8 cellular contexts compared by ENCODE assay signal in the genomic region with DNA sequence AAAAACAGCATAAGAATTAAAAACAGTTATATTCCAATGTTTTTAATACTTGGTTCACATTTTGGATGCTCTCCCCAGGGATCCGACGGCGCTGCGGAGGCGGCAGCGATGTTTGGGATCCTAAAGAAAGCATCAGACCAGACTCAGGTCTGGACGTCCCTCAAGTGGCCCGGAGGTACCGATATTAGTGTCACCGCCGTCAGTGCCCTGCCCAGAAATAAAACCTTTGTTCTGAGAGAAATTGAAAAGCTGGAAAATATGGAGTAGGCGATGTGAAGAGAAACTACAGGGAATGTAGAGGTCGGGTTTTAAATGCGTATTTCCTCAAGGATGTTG. TPM values are rescaled to one million over a fixed set of nuclear protein-coding genes. Genes with fewer than 3 reads are reported as not detected.
DNase-seq lines count a peak whose midpoint lies in the region; ATAC-seq and TF ChIP-seq lines count a peak whose summit lies in the region.

No MANE protein-coding gene starts in this region.

- peak overlapping the region; percentile 50 for H3K27ac Mint-ChIP-seq in activated CD4-positive, alpha-beta T cell treated with anti-CD3 and anti-CD28 coated beads, Interleukin-2, amount 10 ng/mL, durations not matched to agents 7 days and 5 days

- H3K9me3 Mint-ChIP-seq in activated CD4-positive, alpha-beta T cell treated with anti-CD3 and anti-CD28 coated beads, Interleukin-2, amount 10 ng/mL, durations not matched to agents 7 days and 5 days: no peaks in the 10 kb centered on the region

- no peaks in the 10 kb centered on the region for H3K36me3 Mint-ChIP-seq in activated CD4-positive, alpha-beta T cell treated with anti-CD3 and anti-CD28 coated beads, Interleukin-2, amount 10 ng/mL, durations not matched to agents 7 days and 5 days (ENCODE audit: low read depth)

- H3K4me3 ChIP-seq in kidney epithelial cell (ENCODE audit: low read depth, low read length): peak overlapping the region; percentile 57

- H3K4me3 Mint-ChIP-seq in activated CD4-positive, alpha-beta T cell treated with anti-CD3 and anti-CD28 coated beads, Interleukin-2, amount 10 ng/mL, durations not matched to agents 7 days and 5 days: peak overlapping the region; percentile 72

- H3K27ac ChIP-seq in angular gyrus (ENCODE audit: low read depth, low read length) (peak overlapping the region; percentile 38), substantia nigra (ENCODE audit: low read depth, low read length, poor library complexity, severe bottlenecking) (peak overlapping the region; percentile 40)

- no peak for DNase-seq in activated CD4-positive, alpha-beta T cell treated with anti-CD3 and anti-CD28 coated beads, Interleukin-2, amount 10 ng/mL, durations not matched to agents 7 days and 5 days
- no peak for DNase-seq in activated CD4-positive, alpha-beta T cell treated with anti-CD3 and anti-CD28 coated beads for 1 hour
- no peak for DNase-seq in kidney epithelial cell (ENCODE audit: low read depth)
- peak in 4 of 49 donors; percentile 4 to 45 (median 12) for DNase-seq in substantia nigra (lab: John Stamatoyannopoulos, UW)
- no peak for DNase-seq in omental fat pad (ENCODE audit: low spot score)
- no peak for DNase-seq in SIG-M5 treated with dmso at 0.1 percent for 504 hours (lab: John Stamatoyannopoulos, UW; ENCODE audit: unreplicated experiment)
- DNase-seq in occipital lobe (lab: John Stamatoyannopoulos, UW): no peak

- H3K36me3 ChIP-seq in kidney epithelial cell (ENCODE audit: control insufficient read depth, insufficient read depth, low read length): no peaks in the 10 kb centered on the region

- peaks cover 15% of the 10 kb centered on the region for H3K4me1 Mint-ChIP-seq in activated CD4-positive, alpha-beta T cell treated with anti-CD3 and anti-CD28 coated beads, Interleukin-2, amount 10 ng/mL, durations not matched to agents 7 days and 5 days

- TF ChIP-seq CTCF in kidney epithelial cell (IDR thresholded peaks at IDR 0.05; ENCODE audit: insufficient read depth, low read length, poor library complexity, severe bottlenecking): no peak
- no peak for TF ChIP-seq CTCF in omental fat pad (IDR thresholded peaks at IDR 0.05)

- peaks cover 68% of the 10 kb centered on the region for H3K27me3 Mint-ChIP-seq in activated CD4-positive, alpha-beta T cell treated with anti-CD3 and anti-CD28 coated beads, Interleukin-2, amount 10 ng/mL, durations not matched to agents 7 days and 5 days

- no peaks in the 10 kb centered on the region for H3K27me3 ChIP-seq in kidney epithelial cell (ENCODE audit: control insufficient read depth, insufficient read depth, low read length)

- CTCF ChIA-PET in activated CD4-positive, alpha-beta T cell treated with anti-CD3 and anti-CD28 coated beads, Interleukin-2, amount 10 ng/mL, durations not matched to agents 7 days and 5 days (lab: Charles Lee): no interaction called here

- ATAC-seq in omental fat pad (ENCODE audit: low FRiP score): no peak

- POLR2A ChIA-PET in activated CD4-positive, alpha-beta T cell treated with anti-CD3 and anti-CD28 coated beads, Interleukin-2, amount 10 ng/mL, durations not matched to agents 7 days and 5 days (lab: Charles Lee): no interaction called here

RNA-seq across cellular contexts. Expression of gene TBC1D8, which starts 0.6 kb away (rescaled TPM):
- under 1 TPM; 0.50 to 0.65 TPM for total RNA-seq in activated CD4-positive, alpha-beta T cell treated with anti-CD3 and anti-CD28 coated beads, Interleukin-2, amount 10 ng/mL, durations not matched to agents 7 days and 5 days
- total RNA-seq in kidney epithelial cell (16.8 and 17.3 TPM in 2 replicates), omental fat pad (10 to 100 TPM; 22.2 to 68.0 (median 31.9) TPM), occipital lobe (11.7 TPM)
